9 cellular contexts compared by ENCODE assay signal in genomic region chr9:132160802-132161742, GRCh38. TPM values are rescaled to one million over a fixed set of nuclear protein-coding genes. Genes with fewer than 3 reads are reported as not detected.
DNase-seq lines count a peak whose midpoint lies in the region; ATAC-seq, FAIRE-seq and TF ChIP-seq lines count a peak whose summit lies in the region.
"Had no signal": no experiment of that assay in that cellular context is flagged by ENCODE, and none has a peak within 500 bp of the region (broad histone marks: within the 10 kb centered on the region; RNA-seq: fewer than 3 reads in every experiment).

No MANE protein-coding gene starts in this region.

- POLR2A ChIA-PET in activated CD4-positive, alpha-beta memory T cell treated with anti-CD3 and anti-CD28 coated beads for 36 hours (lab: Charles Lee), result no interaction called here
- POLR2A ChIA-PET in H1 (lab: Charles Lee; ENCODE audit: partially characterized antibody), result interaction anchor here (0.7 to 0.9 kb wide), 2 partner anchors 20 to 24 kb away, joined by 3 read pairs; no protein-coding TSS in a partner anchor

- H3K4me3 Mint-ChIP-seq in activated CD4-positive, alpha-beta memory T cell treated with anti-CD3 and anti-CD28 coated beads for 36 hours, result peak overlapping the region; percentile 82
- H3K4me3 Mint-ChIP-seq in nephron, result peak overlapping the region; percentile 88 to 98 (median 96)

- H3K23me2 ChIP-seq in H1 (ENCODE audit: low read depth, low read length), result peaks cover 15% of the 10 kb centered on the region; the same call in 1 of the 2 replicates

- H3K27ac Mint-ChIP-seq in activated CD4-positive, alpha-beta memory T cell treated with anti-CD3 and anti-CD28 coated beads for 36 hours, result no peak overlapping the region
- H3K27ac Mint-ChIP-seq in nephron, result peak overlapping the region in 1 of 3 experiments; percentile 69

- H3K4me1 ChIP-seq in H1 (replicated peaks in 1 of 4; ENCODE audit: control insufficient read depth in 3 of 4, insufficient read depth in 4 of 4, low read length in 3 of 4), result peaks cover 2 to 8% (median 6%) of the 10 kb centered on the region in 4 experiments; a peak in 6 of 7 replicates

- intact Hi-C loops in activated CD4-positive, alpha-beta memory T cell treated with anti-CD3 and anti-CD28 coated beads for 36 hours (cut with micrococcal nuclease), result loop anchor here (2.0 to 5.0 kb wide), 2 partner anchors 14 to 84 kb away; partner anchors contain the start of gene MED27

- no peak overlapping the region for H3K4ac ChIP-seq in H1 (replicated peaks; ENCODE audit: insufficient read length, low read depth, low read length)

- no peak overlapping the region for H4K91ac ChIP-seq in H1 (replicated peaks; ENCODE audit: insufficient read length, low read length)

- no peak for TF ChIP-seq EP300 in H1 (IDR thresholded peaks at IDR 0.05; ENCODE audit: borderline replicate concordance in 1 of 2, low read depth in 2 of 2, low read length in 2 of 2)

- TF ChIP-seq CTCF in H1 (IDR thresholded peaks at IDR 0.05; ENCODE audit: control extremely low read depth in 1 of 3, insufficient read depth in 1 of 3, low read depth in 1 of 3, low read length in 3 of 3) (no peak), nephron (IDR thresholded peaks at IDR 0.05; ENCODE audit: unreplicated experiment in 3 of 3) (no peak)

- H3K9ac ChIP-seq in H1 (replicated peaks in 1 of 4; ENCODE audit: extremely low read depth in 1 of 4, low read depth in 3 of 4, low read length in 3 of 4), result no peak overlapping the region

- DNase-seq in EL (peak; percentile 72), NCI-H510A (lab: John Stamatoyannopoulos, UW) (peak; percentile 48), H1 (ENCODE audit: low read depth in 1 of 2, low spot score in 2 of 2) (no peak), substantia nigra (lab: John Stamatoyannopoulos, UW) (peak in 2 of 49 donors; percentile 47 to 69), LoVo (ENCODE audit: low spot score) (no peak)
- peak; percentile 72 for DNase-seq in activated CD4-positive, alpha-beta memory T cell treated with anti-CD3 and anti-CD28 coated beads for 36 hours

- H3K14ac ChIP-seq in H1 (ENCODE audit: insufficient read length), result no peak overlapping the region

- H2AK5ac ChIP-seq in H1 (ENCODE audit: low read depth, low read length), result no peak overlapping the region

- H4K20me1 ChIP-seq in H1 (replicated peaks in 1 of 2; ENCODE audit: control insufficient read depth in 1 of 2, insufficient read depth in 2 of 2, low read length in 2 of 2), result peaks cover 0 to 5% of the 10 kb centered on the region in 2 experiments

- H3K56ac ChIP-seq in H1 (replicated peaks; ENCODE audit: insufficient read length, low read depth, low read length), result no peak overlapping the region

- H2BK5ac ChIP-seq in H1 (ENCODE audit: low read depth, low read length), result 0 out of 2 replicates have a peak overlapping the region, but pooled peaks have one; percentile 12

- peak overlapping the region; percentile 59 to 81 (median 64) for H3K4me3 ChIP-seq in H1 (ENCODE audit: extremely low read depth in 1 of 4, insufficient read depth in 2 of 4, low read depth in 3 of 4, low read length in 4 of 4)

- peaks cover 41% of the 10 kb centered on the region for H3K27me3 Mint-ChIP-seq in activated CD4-positive, alpha-beta memory T cell treated with anti-CD3 and anti-CD28 coated beads for 36 hours
- H3K27me3 Mint-ChIP-seq in nephron (ENCODE audit: low read depth), result peaks cover 93% of the 10 kb centered on the region

- no peak for TF ChIP-seq RAD21 in H1 (IDR thresholded peaks at IDR 0.05 in 1 of 2, conservative IDR thresholded peaks at IDR 0.05 in 1 of 2; ENCODE audit: low read depth in 2 of 2, low read length in 2 of 2)

- CTCF ChIA-PET in activated CD4-positive, alpha-beta memory T cell treated with anti-CD3 and anti-CD28 coated beads for 36 hours (lab: Charles Lee), result interaction anchor here (0.8 to 5.2 kb wide), 2 partner anchors 8 kb away, joined by 3 to 44 read pairs; no protein-coding TSS in a partner anchor
- CTCF ChIA-PET in H1 (lab: Charles Lee; ENCODE audit: partially characterized antibody), result interaction anchor here (0.6 to 1.5 kb wide), 4 partner anchors 9 to 184 kb away, joined by 3 to 5 read pairs (median 3); no protein-coding TSS in a partner anchor

- H2BK20ac ChIP-seq in H1 (ENCODE audit: low read length), result no peak overlapping the region

- H2AFZ ChIP-seq in H1 (ENCODE audit: low read length), result no peak overlapping the region

- ATAC-seq in GM19395 (IDR thresholded peaks at IDR 0.05; ENCODE audit: unreplicated experiment), result no peak

- H3K9me3 ChIP-seq in H1 (ENCODE audit: insufficient read depth in 2 of 2, low read depth in 1 of 2, low read length in 1 of 2), result no peaks in the 10 kb centered on the region

- H4K5ac ChIP-seq in H1 (ENCODE audit: insufficient read length, low read depth, low read length), result no peak overlapping the region

- peaks cover 8% of the 10 kb centered on the region for H3K4me1 Mint-ChIP-seq in activated CD4-positive, alpha-beta memory T cell treated with anti-CD3 and anti-CD28 coated beads for 36 hours (ENCODE audit: low read depth)
- H3K4me1 Mint-ChIP-seq in nephron, result peaks cover 24% of the 10 kb centered on the region

- H4K8ac ChIP-seq in H1 (ENCODE audit: extremely low read depth, insufficient read depth, low read length), result no peak overlapping the region

- no peak overlapping the region for H2BK12ac ChIP-seq in H1 (ENCODE audit: low read depth, low read length)

- FAIRE-seq in H1 (lab: Jason Lieb, UNC), result no peak
- FAIRE-seq: TTC549 had no signal

- WGBS in H1 (ENCODE audit: extremely low coverage in 1 of 2, insufficient coverage in 1 of 2, insufficient read length in 1 of 2, insufficient replicate concordance in 2 of 2, low coverage in 1 of 2, low lambda C conversion rate in 2 of 2, missing lambda C conversion rate in 1 of 2), 2 experiments, result 4% methylated on average over 41 of the region's 50 CpGs; no CpG with 5 or more reads in 1 of the 2 experiments

- H3K79me2 ChIP-seq in H1 (ENCODE audit: control insufficient read depth in 1 of 2, insufficient read depth in 2 of 2, low read length in 2 of 2), result no peaks in the 10 kb centered on the region

- no peaks in the 10 kb centered on the region for H3K79me1 ChIP-seq in H1 (ENCODE audit: low read depth, low read length)

- no peak overlapping the region for H3K27ac ChIP-seq in H1 (ENCODE audit: low read depth, low read length)
- H3K27ac ChIP-seq in substantia nigra (ENCODE audit: low read depth, low read length, poor library complexity, severe bottlenecking), result peak overlapping the region; percentile 21

- H3K36me3 Mint-ChIP-seq in activated CD4-positive, alpha-beta memory T cell treated with anti-CD3 and anti-CD28 coated beads for 36 hours, result no peaks in the 10 kb centered on the region
- no peaks in the 10 kb centered on the region for H3K36me3 Mint-ChIP-seq in nephron (ENCODE audit: low read depth)

- peak overlapping the region; percentile 36 for H3K18ac ChIP-seq in H1 (ENCODE audit: extremely low read depth, low read length)

- H3K23ac ChIP-seq in H1 (ENCODE audit: insufficient read length), result no peak overlapping the region

- no peak for TF ChIP-seq POLR2A in H1 (IDR thresholded peaks at IDR 0.05; ENCODE audit: control extremely low read depth in 1 of 2, low read depth in 2 of 2, low read length in 2 of 2)

- H2BK120ac ChIP-seq in H1 (replicated peaks; ENCODE audit: low read depth, low read length), result no peak overlapping the region

- peak overlapping the region; percentile 88; the same call in 1 of the 2 replicates for H2BK15ac ChIP-seq in H1 (ENCODE audit: low read length)

- H3K9me3 Mint-ChIP-seq in activated CD4-positive, alpha-beta memory T cell treated with anti-CD3 and anti-CD28 coated beads for 36 hours, result no peaks in the 10 kb centered on the region
- H3K9me3 Mint-ChIP-seq in nephron, result no peaks in the 10 kb centered on the region

- H3K36me3 ChIP-seq in H1 (ENCODE audit: control insufficient read depth in 2 of 4, insufficient read depth in 4 of 4, low read length in 3 of 4), result no peaks in the 10 kb centered on the region; a peak in 1 of 8 replicates

- peaks cover 17 to 63% (median 52%) of the 10 kb centered on the region in 4 experiments for H3K27me3 ChIP-seq in H1 (replicated peaks in 1 of 4; ENCODE audit: control insufficient read depth in 3 of 4, extremely low read depth in 1 of 4, insufficient read depth in 3 of 4, low read length in 3 of 4)

- peak overlapping the region; percentile 92 to 93 for H3K4me2 ChIP-seq in H1 (ENCODE audit: insufficient read depth in 1 of 2, low read depth in 2 of 2, low read length in 2 of 2)

TF ChIP-seq in H1, 55 proteins besides CTCF, POLR2A, EP300 and RAD21 (continues in another document):
- TF ChIP-seq ASH2L (IDR thresholded peaks at IDR 0.05; ENCODE audit: low read length) (peak; percentile 24), BRCA1 (IDR thresholded peaks at IDR 0.05; ENCODE audit: low read depth, low read length) (no peak), CTBP2 (IDR thresholded peaks at IDR 0.05; ENCODE audit: borderline replicate concordance, insufficient read depth, insufficient read length, low read length) (peak; percentile 58), KDM1A (IDR thresholded peaks at IDR 0.05; ENCODE audit: borderline replicate concordance, low read length) (no peak), SUZ12 (IDR thresholded peaks at IDR 0.05; ENCODE audit: low read length) (0 out of 2 replicates have a peak, but pooled peaks have one; percentile 31), CHD2 (IDR thresholded peaks at IDR 0.05; ENCODE audit: low read length) (no peak), MAX (IDR thresholded peaks at IDR 0.05) (0 out of 2 replicates have a peak, but pooled peaks have one; percentile 15), ZNF274 (IDR thresholded peaks at IDR 0.05; ENCODE audit: borderline replicate concordance, extremely low read depth, low read length) (no peak), CHD1 (IDR thresholded peaks at IDR 0.05; ENCODE audit: low read depth, low read length) (no peak), KDM4A (IDR thresholded peaks at IDR 0.05; ENCODE audit: low read depth, low read length, severe bottlenecking) (peak; percentile 64)

RNA-seq across cellular contexts. Expression of gene NTNG2, which starts 0.8 kb away (rescaled TPM):
- total RNA-seq in activated CD4-positive, alpha-beta memory T cell treated with anti-CD3 and anti-CD28 coated beads for 36 hours, result 1 to 10 TPM in 1 of 2 experiments, under 1 TPM in 1; 0.77 to 1.4 TPM
- 0.52 and 1.4 TPM in 2 replicates for total RNA-seq in H1 (2021; fragmentation: NEBNext Ultra II Directional; extraction: Animal tissue kit (Norgen Biotek cat#: 25700))
- polyA plus RNA-seq in H1 (2011; rRNA removed), result 1.2 and 1.5 TPM in 2 replicates
- polyA plus RNA-seq in H1 (2011; cell fraction: cytosol; rRNA removed), result 2.6 TPM
- 2.6 TPM for polyA plus RNA-seq in H1 (2011; cell fraction: nucleus; rRNA removed)
- polyA plus RNA-seq in H1 (2012, experiment 1 of 2), result 0.29 to 2.3 TPM (median 1.3 TPM) in 4 replicates
- polyA plus RNA-seq in H1 (2012, experiment 2 of 2), result 0.37 TPM
- 0.30 TPM for polyA plus RNA-seq in H1 (2013, experiment 1 of 2)
- 0.61 TPM for polyA plus RNA-seq in H1 (2013, experiment 2 of 2)
- 0.57 and 0.80 TPM in 2 replicates for polyA minus RNA-seq in H1 (2011; rRNA and poly(A)+ RNA removed)
- 1.7 TPM for polyA minus RNA-seq in H1 (2011; cell fraction: cytosol; rRNA and poly(A)+ RNA removed)
- 1.1 TPM for polyA minus RNA-seq in H1 (2011; cell fraction: nucleus; rRNA and poly(A)+ RNA removed)

Comparison
In these comparisons a context has a peak if more than half of its experiments do, and no peak if none do; other contexts are left out.
1. DNase-seq: peak in EL (single experiment), NCI-H510A (single experiment) and activated CD4-positive, alpha-beta memory T cell treated with anti-CD3 and anti-CD28 coated beads for 36 hours (single experiment); none in H1 (0 of 2) and LoVo (single experiment).